ENCODE assay signal across 19 cellular contexts in the genomic region with DNA sequence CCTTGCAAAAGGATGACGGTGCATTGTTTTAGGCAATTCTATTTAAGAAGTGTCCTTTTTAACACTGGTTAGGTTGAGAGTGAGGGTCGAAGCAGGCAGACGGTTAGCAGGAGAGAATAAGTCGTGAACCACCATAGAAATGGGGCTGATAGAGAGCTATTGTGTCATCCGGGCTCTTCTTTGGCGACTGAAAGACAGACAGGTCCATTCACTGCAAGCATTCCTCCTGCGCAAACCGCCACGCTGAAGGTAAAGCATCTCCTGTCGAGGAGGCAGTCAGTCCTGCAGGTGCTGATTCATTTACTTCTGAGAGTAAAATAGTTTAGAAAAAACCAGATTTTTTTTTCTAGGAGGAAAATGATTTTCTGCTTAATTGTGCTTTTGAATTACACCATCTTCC.
DNase-seq lines count a peak whose midpoint lies in the region; ATAC-seq, FAIRE-seq and TF ChIP-seq lines count a peak whose summit lies in the region.
"Had no signal": no experiment of that assay in that cellular context is flagged by ENCODE, and none has a peak within 500 bp of the region (broad histone marks: within the 10 kb centered on the region; RNA-seq: fewer than 3 reads in every experiment).

No MANE protein-coding gene starts in this region.

- no peak for TF ChIP-seq CTCF in brain microvascular endothelial cell (IDR thresholded peaks at IDR 0.05; ENCODE audit: low read depth, low read length, missing control alignments)
- TF ChIP-seq CTCF in lower lobe of right lung (IDR thresholded peaks at IDR 0.05): no peak
- no peak for TF ChIP-seq CTCF in spleen (IDR thresholded peaks at IDR 0.05 in 8 of 11, conservative IDR thresholded peaks at IDR 0.05 in 3 of 11)
- no peak for TF ChIP-seq CTCF in upper lobe of right lung (IDR thresholded peaks at IDR 0.05)

- WGBS in spleen, 5 donors: 27 to 35% (median 33%) methylated on average over 10 of the region's 10 CpGs

- H3K27ac ChIP-seq in brain microvascular endothelial cell (no peak overlapping the region), lower lobe of right lung (peak overlapping the region; percentile 69), spleen (peak overlapping the region; percentile 83 to 97 (median 93)), upper lobe of right lung (no peak overlapping the region)
- H3K27ac ChIP-seq: 22Rv1, KMS-11, SJCRH30 had no signal

- in situ Hi-C loops in brain microvascular endothelial cell (cut with HindIII; ENCODE audit: low pct_ligation_motif_present, low sequenced_read_pairs): no loop called here

- DNase-seq in NCI-H1417 (lab: John Stamatoyannopoulos, UW) (peak in 2 of 3 experiments; percentile 16 to 37), NCI-H1417 treated with DMSO at 0.1 percent for 48 hours (lab: John Stamatoyannopoulos, UW) (no peak), brain microvascular endothelial cell (peak; percentile 11), lower lobe of right lung (no peak), spleen (no peak), GM12891 (ENCODE audit: insufficient read length, low spot score) (no peak), upper lobe of right lung (no peak)
- DNase-seq: activated CD4-positive, alpha-beta T cell treated with anti-CD3 and anti-CD28 coated beads, Interleukin-2, amount 10 ng/mL, durations not matched to agents 24 days and 14 days; activated naive CD8-positive, alpha-beta T cell treated with anti-CD3 and anti-CD28 coated beads, Interleukin-2, amount 10 ng/mL, durations not matched to agents 7 days and 5 days; activated T-cell treated with anti-CD3 and anti-CD28 coated beads, Interleukin-2, amount 50 U/mL, for 1 hour; NCI-H1105; NCI-H446; SJCRH30; stimulated activated CD4-positive, alpha-beta T cell treated with anti-CD3 and anti-CD28 coated beads, Interleukin-1b, Interleukin-23, amount 100 ng/mL, for 48 hours; T1000 had no signal

- H3K36me3 ChIP-seq in brain microvascular endothelial cell (replicated peaks) (no peaks in the 10 kb centered on the region), lower lobe of right lung (no peaks in the 10 kb centered on the region), spleen (no peaks in the 10 kb centered on the region), upper lobe of right lung (no peaks in the 10 kb centered on the region)
- H3K36me3 ChIP-seq: SJCRH30 had no signal

- H3K9me3 ChIP-seq in lower lobe of right lung: no peaks in the 10 kb centered on the region
- no peaks in the 10 kb centered on the region for H3K9me3 ChIP-seq in spleen
- H3K9me3 ChIP-seq in upper lobe of right lung: no peaks in the 10 kb centered on the region
- H3K9me3 ChIP-seq: SJCRH30 had no signal

- H3K4me1 ChIP-seq in lower lobe of right lung (peaks cover 9% of the 10 kb centered on the region), spleen (peaks cover 0 to 37% (median 7%) of the 10 kb centered on the region in 6 donors), upper lobe of right lung (no peaks in the 10 kb centered on the region)
- H3K4me1 ChIP-seq: SJCRH30 had no signal

- peak overlapping the region; percentile 62 for H3K4me3 ChIP-seq in brain microvascular endothelial cell (ENCODE audit: low read depth, low read length)
- H3K4me3 ChIP-seq in lower lobe of right lung: no peak overlapping the region
- H3K4me3 ChIP-seq in spleen: peak overlapping the region in 6 of 8 donors; percentile 4 to 68 (median 13)
- no peak overlapping the region for H3K4me3 ChIP-seq in upper lobe of right lung
- H3K4me3 ChIP-seq: SJCRH30 had no signal

- H3K27me3 ChIP-seq in brain microvascular endothelial cell (replicated peaks) (no peaks in the 10 kb centered on the region), lower lobe of right lung (ENCODE audit: low read depth) (peaks cover 25% of the 10 kb centered on the region), spleen (replicated peaks in 1 of 7) (peaks cover 0 to 33% (median 5%) of the 10 kb centered on the region in 7 donors), upper lobe of right lung (peaks cover 13% of the 10 kb centered on the region)
- H3K27me3 ChIP-seq: SJCRH30 had no signal

- no peak for ATAC-seq in lower lobe of right lung
- no peak for ATAC-seq in upper lobe of right lung
- ATAC-seq in HG02798 (IDR thresholded peaks at IDR 0.05; ENCODE audit: poor library complexity, unreplicated experiment): no peak

- TF ChIP-seq POLR2A in spleen (IDR thresholded peaks at IDR 0.05) (no peak), GM12891 (IDR thresholded peaks at IDR 0.05; ENCODE audit: low read depth, low read length) (no peak)

- intact Hi-C loops in lower lobe of right lung (cut with DNase I) (no loop called here), spleen (cut with DNase I; ENCODE audit: low total_unique reads) (no loop called here), upper lobe of right lung (cut with DNase I) (no loop called here)

- no peak for FAIRE-seq in GM12891 (lab: Jason Lieb, UNC)
- FAIRE-seq: islet of Langerhans had no signal

TF ChIP-seq in GM12891, 5 proteins besides CTCF, POLR2A, EP300 and RAD21:
- TF ChIP-seq SPI1 (IDR thresholded peaks at IDR 0.05; ENCODE audit: low read depth, low read length) (no peak), POU2F2 (IDR thresholded peaks at IDR 0.05; ENCODE audit: low read depth, low read length) (no peak), PAX5 (IDR thresholded peaks at IDR 0.05; ENCODE audit: insufficient read depth, low read length, severe bottlenecking) (no peak), TAF1 (IDR thresholded peaks at IDR 0.05; ENCODE audit: low read depth, low read length) (no peak), POLR2AphosphoS5 (IDR thresholded peaks at IDR 0.05; ENCODE audit: low read depth, low read length) (no peak)

Comparison
In these comparisons a context has a peak if more than half of its experiments do, and no peak if none do; other contexts are left out.
1. DNase-seq: peak in NCI-H1417 (2 of 3) and brain microvascular endothelial cell (single experiment); none in NCI-H1417 treated with DMSO at 0.1 percent for 48 hours (single experiment), lower lobe of right lung (single experiment), spleen (single experiment), GM12891 (single experiment) and upper lobe of right lung (single experiment).
2. H3K27ac ChIP-seq: peak in lower lobe of right lung (single experiment) and spleen (8 of 8); none in brain microvascular endothelial cell (single experiment) and upper lobe of right lung (single experiment).
3. H3K4me3 ChIP-seq: peak in brain microvascular endothelial cell (single experiment) and spleen (6 of 8); none in lower lobe of right lung (single experiment) and upper lobe of right lung (single experiment).